Comparison of ENCODE assay signal across 12 cellular contexts in the genomic region with DNA sequence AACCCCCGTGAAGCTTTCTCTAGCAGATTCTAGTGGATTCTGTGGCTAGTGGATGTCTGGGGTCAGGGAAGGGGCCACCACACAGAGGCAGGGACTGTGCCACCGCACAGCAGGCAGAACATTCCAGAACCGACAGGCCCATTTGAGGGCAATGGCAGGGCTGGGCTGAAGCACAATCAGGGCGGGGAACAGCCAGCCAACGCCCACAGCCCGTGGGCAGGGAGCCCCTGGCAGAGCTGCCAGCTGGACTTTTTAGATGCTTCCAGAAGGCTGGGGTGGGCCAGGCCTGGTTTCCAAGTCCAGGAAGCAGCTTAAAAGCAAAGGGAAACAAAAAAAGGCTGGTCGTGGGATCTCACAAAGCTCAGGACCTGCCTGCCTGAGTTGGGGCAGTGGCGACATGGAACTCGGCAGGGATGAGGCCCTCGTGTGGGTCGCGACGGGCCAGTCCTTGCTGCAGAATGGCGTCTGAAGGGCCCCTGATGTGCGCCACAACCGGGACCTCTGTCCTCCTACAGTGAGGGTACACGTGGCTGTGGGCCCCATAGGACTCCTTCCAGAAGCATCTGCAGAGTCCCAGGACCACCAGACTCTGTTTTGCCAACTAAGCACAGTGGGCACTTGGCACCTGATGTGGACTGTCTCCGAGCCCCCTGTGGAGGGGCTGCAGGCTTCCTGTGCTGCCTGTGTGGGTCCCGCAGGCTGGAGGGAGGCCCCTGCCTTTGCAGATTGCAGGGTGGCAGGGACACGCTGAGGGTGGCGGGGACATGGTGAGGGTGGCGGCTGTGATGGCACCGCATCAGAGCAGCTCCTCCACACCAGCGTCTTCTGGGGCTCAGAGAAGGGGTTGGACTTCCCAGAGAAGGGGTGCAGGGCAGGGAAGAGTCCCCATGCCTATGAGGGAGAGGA. TPM values are rescaled to one million over a fixed set of nuclear protein-coding genes. Genes with fewer than 3 reads are reported as not detected.
A peak's percentile ranks its signal among the peaks of the same experiment; 100 is the strongest.
DNase-seq lines count a peak whose midpoint lies in the region; ATAC-seq, FAIRE-seq and TF ChIP-seq lines count a peak whose summit lies in the region.
"Had no signal": no experiment of that assay in that cellular context is flagged by ENCODE, and none has a peak within 500 bp of the region (broad histone marks: within the 10 kb centered on the region; RNA-seq: fewer than 3 reads in every experiment).

No MANE protein-coding gene starts in this region.

- H3K9me3 ChIP-seq in aorta (ENCODE audit: control insufficient read depth, low read length) (no peaks in the 10 kb centered on the region), kidney (ENCODE audit: control insufficient read depth in 1 of 2, low read length in 2 of 2) (no peaks in the 10 kb centered on the region)
- H3K9me3 ChIP-seq: A549 had no signal

- WGBS in aorta, 2 donors = 19 to 25% methylated on average over 24 of the region's 24 CpGs

- H3K27ac ChIP-seq in aorta (ENCODE audit: low read depth in 1 of 2, low read length in 2 of 2) (peak overlapping the region; percentile 69 to 94), kidney (ENCODE audit: low read depth in 2 of 2, low read length in 2 of 2) (no peak overlapping the region)
- H3K27ac ChIP-seq: KMS-11 had no signal

- intact Hi-C loops in Right ventricle myocardium inferior (cut with DNase I) = no loop called here
- intact Hi-C loops in cardiac septum (cut with DNase I) = no loop called here
- intact Hi-C loops in posterior cingulate gyrus (cut with DNase I) = no loop called here
- intact Hi-C loops in aorta (cut with DNase I) = loop anchor here in 1 of 2 donors (10.0 kb wide), 1 partner anchor 1761 kb away; the partner anchor contains the start of gene CRIP1
- intact Hi-C loops in kidney (cut with DNase I) = no loop called here
- intact Hi-C loops in Calu3 (cut with micrococcal nuclease; ENCODE audit: unreplicated experiment) = no loop called here

- FAIRE-seq in kidney (lab: Jason Lieb, UNC) = no peak
- FAIRE-seq: A549, GM18507 had no signal

- no peak overlapping the region for H3K27ac Mint-ChIP-seq in glutamatergic neuron (ENCODE audit: unreplicated experiment)
- H3K27ac Mint-ChIP-seq in Calu3 (ENCODE audit: unreplicated experiment) = no peak overlapping the region

- no peak overlapping the region for H3K4me3 Mint-ChIP-seq in glutamatergic neuron (ENCODE audit: unreplicated experiment)
- H3K4me3 Mint-ChIP-seq in Calu3 (ENCODE audit: low read depth, unreplicated experiment) = no peak overlapping the region

- CTCF ChIA-PET in Calu3 (lab: Charles Lee) = no interaction called here

- peaks cover under 1% of the 10 kb centered on the region for H3K36me3 Mint-ChIP-seq in glutamatergic neuron (ENCODE audit: unreplicated experiment)
- peaks cover 5% of the 10 kb centered on the region for H3K36me3 Mint-ChIP-seq in Calu3 (ENCODE audit: insufficient read depth, unreplicated experiment)

- H3K4me1 Mint-ChIP-seq in glutamatergic neuron (ENCODE audit: low read depth, unreplicated experiment) (peaks cover 16% of the 10 kb centered on the region), Calu3 (ENCODE audit: low read depth, unreplicated experiment) (peaks cover 8% of the 10 kb centered on the region)

- H3K4me3 ChIP-seq in aorta (ENCODE audit: low read length in 2 of 2) (no peak overlapping the region), kidney (ENCODE audit: low read length in 2 of 2) (no peak overlapping the region)
- H3K4me3 ChIP-seq: A549 had no signal

- H3K9me3 Mint-ChIP-seq in glutamatergic neuron (ENCODE audit: unreplicated experiment) (peaks cover 5% of the 10 kb centered on the region), Calu3 (ENCODE audit: low read depth, unreplicated experiment) (no peaks in the 10 kb centered on the region)

- peak; percentile 15 for ATAC-seq in Right ventricle myocardium inferior
- peak; percentile 78 for ATAC-seq in aorta (ENCODE audit: low FRiP score)
- ATAC-seq: A549 had no signal

- TF ChIP-seq CTCF in kidney (IDR thresholded peaks at IDR 0.05; ENCODE audit: borderline replicate concordance, extremely low read depth, insufficient read depth) (no peak), glutamatergic neuron (IDR thresholded peaks at IDR 0.05; ENCODE audit: partially characterized antibody, unreplicated experiment) (no peak), Calu3 (IDR thresholded peaks at IDR 0.05; ENCODE audit: unreplicated experiment) (no peak)

- BruUV-seq in Calu3 (replicated peaks; lab: Mats Ljungman, UMichigan) = no TSS peak

- H3K27me3 Mint-ChIP-seq in glutamatergic neuron (ENCODE audit: unreplicated experiment) (peaks cover 2% of the 10 kb centered on the region), Calu3 (ENCODE audit: unreplicated experiment) (no peaks in the 10 kb centered on the region)

- peak; percentile 51 for DNase-seq in Right ventricle myocardium inferior (ENCODE audit: missing footprints)
- DNase-seq in cardiac septum (ENCODE audit: low spot score) = no peak
- peak in 32 of 51 donors; percentile 7 to 73 (median 46) for DNase-seq in hypothalamus (lab: John Stamatoyannopoulos, UW)
- DNase-seq in posterior cingulate gyrus = peak in 6 of 10 donors; percentile 37 to 90 (median 55)
- DNase-seq in aorta = peak; percentile 83 to 88
- DNase-seq in kidney = no peak
- no peak for DNase-seq in glutamatergic neuron
- no peak for DNase-seq in Calu3
- DNase-seq: central memory CD4-positive, alpha-beta T cell had no signal

- no peak overlapping the region for H3K9ac ChIP-seq in kidney (ENCODE audit: low read length in 2 of 2)
- H3K9ac ChIP-seq: KMS-11 had no signal

- H3K27me3 ChIP-seq in aorta (ENCODE audit: control insufficient read depth in 1 of 2, insufficient read depth in 2 of 2, low read length in 1 of 2) = no peaks in the 10 kb centered on the region

- H3K4me1 ChIP-seq in aorta (ENCODE audit: control insufficient read depth in 1 of 2, insufficient read depth in 2 of 2, low read length in 2 of 2) = no peaks in the 10 kb centered on the region
- H3K4me1 ChIP-seq in kidney (ENCODE audit: control insufficient read depth in 1 of 2, insufficient read depth in 1 of 2, low read depth in 1 of 2, low read length in 2 of 2) = peaks cover 6 to 13% of the 10 kb centered on the region in 2 donors

- no peaks in the 10 kb centered on the region for H3K36me3 ChIP-seq in aorta (ENCODE audit: control insufficient read depth in 1 of 2, insufficient read depth in 2 of 2, low read length in 1 of 2)
- H3K36me3 ChIP-seq in kidney (ENCODE audit: control insufficient read depth in 1 of 2, insufficient read depth in 2 of 2, low read length in 2 of 2) = peaks cover 0 to 10% of the 10 kb centered on the region in 2 donors

RNA-seq across cellular contexts. Expression of gene ZFYVE21, which starts 7.8 kb away (rescaled TPM):
- 46.9 TPM for total RNA-seq in Right ventricle myocardium inferior
- 60.9 TPM for total RNA-seq in cardiac septum
- 10 to 100 TPM; 69.0 to 74.8 TPM for total RNA-seq in aorta
- polyA plus RNA-seq in aorta = 100 to 1,000 TPM; 100 to 110 TPM
- 70.9 TPM for total RNA-seq in kidney
- polyA plus RNA-seq in kidney (ENCODE audit: insufficient read depth, low read depth, low replicate concordance) = 67.8 TPM
- total RNA-seq in glutamatergic neuron (ENCODE audit: unreplicated experiment) = 49.1 TPM
- 45.7 and 48.8 TPM in 2 replicates for total RNA-seq in Calu3 (2022)

RNA-seq across cellular contexts. Expression of gene XRCC3, which starts 8.2 kb away (rescaled TPM):
- total RNA-seq in Right ventricle myocardium inferior = 2.8 TPM
- 3.9 TPM for total RNA-seq in cardiac septum
- 1 to 10 TPM; 5.2 to 5.3 TPM for total RNA-seq in aorta
- 1 to 10 TPM; 1.0 to 8.6 TPM for polyA plus RNA-seq in aorta
- total RNA-seq in kidney = 6.3 TPM
- polyA plus RNA-seq in kidney (ENCODE audit: insufficient read depth, low read depth, low replicate concordance) = 2.8 TPM
- total RNA-seq in glutamatergic neuron (ENCODE audit: unreplicated experiment) = 4.5 TPM
- total RNA-seq in Calu3 (2022) = 48.6 and 52.9 TPM in 2 replicates

Comparison
In these comparisons a context has a peak if more than half of its experiments do, and no peak if none do; other contexts are left out.
1. DNase-seq: peak in Right ventricle myocardium inferior (single experiment), hypothalamus (32 of 51), posterior cingulate gyrus (6 of 10) and aorta (2 of 2); none in cardiac septum (single experiment), kidney (single experiment), glutamatergic neuron (single experiment) and Calu3 (single experiment).
2. H3K27ac ChIP-seq: peak in aorta (2 of 2); none in kidney (0 of 2).